Comparison of ENCODE assay signal across 1 cellular context in the genomic region with DNA sequence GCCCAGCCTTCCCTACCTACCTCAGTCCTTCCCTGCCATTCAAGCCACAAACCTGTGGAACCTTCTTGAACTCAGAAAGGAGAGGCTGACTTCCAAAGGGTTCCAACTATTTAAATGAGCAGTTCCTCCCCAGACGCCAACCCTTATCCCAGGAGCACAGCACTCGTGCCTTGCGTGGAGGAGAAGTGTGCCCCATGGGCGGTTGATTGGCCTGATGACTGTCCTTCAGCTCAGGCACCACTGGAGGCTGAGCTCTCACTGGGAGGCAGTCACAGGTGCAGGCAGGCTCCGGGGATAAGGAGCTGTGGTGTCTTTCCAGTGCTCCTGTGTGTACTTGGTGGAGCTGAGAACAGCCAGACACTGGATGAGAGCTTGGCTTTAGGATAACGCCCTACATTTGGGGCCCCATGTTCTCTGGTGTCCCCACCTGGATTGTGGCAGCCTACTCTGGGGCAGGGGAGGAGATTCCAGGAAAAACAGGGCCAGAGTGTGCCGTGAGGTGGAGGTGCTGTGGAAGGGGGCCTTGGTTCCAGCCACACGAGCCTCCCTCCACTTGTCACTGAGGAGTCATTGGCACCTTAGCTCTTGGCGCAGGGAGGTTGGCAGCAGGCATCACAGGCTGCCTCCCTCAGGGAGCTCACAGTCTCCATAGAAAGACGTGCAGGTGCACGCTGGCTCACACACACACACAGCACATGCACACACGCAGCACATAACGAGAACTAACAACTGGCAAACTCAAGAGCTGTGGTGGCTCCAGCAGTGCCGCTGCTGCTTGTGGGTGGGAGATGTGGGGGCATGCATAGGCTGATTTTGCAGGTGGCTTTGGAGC.
TF ChIP-seq lines count a peak whose summit lies in the region.

No MANE protein-coding gene starts in this region.

TF ChIP-seq in H1, 55 proteins besides CTCF, POLR2A, EP300 and RAD21:
- no peak for TF ChIP-seq CBX8 (IDR thresholded peaks at IDR 0.05; ENCODE audit: borderline replicate concordance, low read depth, low read length)
